Comparison of ENCODE assay signal across 37 cellular contexts in genomic region chr3:40189118-40189517, GRCh38.
"Had no signal": no experiment of that assay in that cellular context is flagged by ENCODE, and none has a peak within 500 bp of the region (broad histone marks: within the 10 kb centered on the region; RNA-seq: fewer than 3 reads in every experiment).

No MANE protein-coding gene starts in this region.

- H3K9me3 ChIP-seq: adrenal gland, ascending aorta, breast epithelium, esophagus squamous epithelium, gastroesophageal sphincter, heart right ventricle had no signal

- ATAC-seq: activated CD4-positive, alpha-beta T cell treated with anti-CD3 and anti-CD28 coated beads for 36 hours; activated CD8-positive, alpha-beta memory T cell treated with anti-CD3 and anti-CD28 coated beads, Interleukin-2, amount 10 ng/mL, durations not matched to agents 7 days and 5 days; activated CD8-positive, alpha-beta T cell treated with anti-CD3 and anti-CD28 coated beads, Interleukin-2, amount 10 ng/mL, durations not matched to agents 7 days and 5 days; activated naive CD8-positive, alpha-beta T cell treated with anti-CD3 and anti-CD28 coated beads, Interleukin-2, amount 50 U/mL, for 24 hours; gastroesophageal sphincter; T-cell had no signal

- H3K36me3 Mint-ChIP-seq: activated CD4-positive, alpha-beta memory T cell treated with anti-CD3 and anti-CD28 coated beads for 36 hours; activated CD8-positive, alpha-beta memory T cell treated with anti-CD3 and anti-CD28 coated beads, Interleukin-2, amount 10 ng/mL, durations not matched to agents 7 days and 5 days; activated naive CD4-positive, alpha-beta T cell treated with anti-CD3 and anti-CD28 coated beads, Interleukin-2, amount 50 U/mL, for 24 hours; activated naive CD8-positive, alpha-beta T cell treated with anti-CD3 and anti-CD28 coated beads for 36 hours; brain; T-cell had no signal

- H3K4me3 Mint-ChIP-seq: activated CD4-positive, alpha-beta memory T cell treated with anti-CD3 and anti-CD28 coated beads for 36 hours; activated CD4-positive, alpha-beta T cell treated with anti-CD3 and anti-CD28 coated beads for 36 hours; activated CD4-positive, alpha-beta T cell treated with anti-CD3 and anti-CD28 coated beads, Interleukin-2, amount 10 ng/mL, durations not matched to agents 24 days and 14 days; activated CD8-positive, alpha-beta memory T cell treated with anti-CD3 and anti-CD28 coated beads, Interleukin-2, amount 10 ng/mL, durations not matched to agents 7 days and 5 days; activated CD8-positive, alpha-beta T cell treated with anti-CD3 and anti-CD28 coated beads, Interleukin-2, amount 10 ng/mL, durations not matched to agents 7 days and 5 days; activated naive CD4-positive, alpha-beta T cell treated with anti-CD3 and anti-CD28 coated beads for 36 hours; activated naive CD4-positive, alpha-beta T cell treated with anti-CD3 and anti-CD28 coated beads, Interleukin-2, amount 50 U/mL, for 24 hours; activated naive CD8-positive, alpha-beta T cell treated with anti-CD3 and anti-CD28 coated beads for 36 hours; activated naive CD8-positive, alpha-beta T cell treated with anti-CD3 and anti-CD28 coated beads, Interleukin-2, amount 50 U/mL, for 24 hours; activated T-helper 1 cell treated with anti-CD3 and anti-CD28 coated beads, Interleukin-12 subunit alpha, Interleukin-12 subunit beta, Interleukin-2, Interleukin-4 antibody, amounts not matched to agents 30 ng/mL and 10 ng/mL and 1 ng/mL, durations not matched to agents 14 hours and 24 hours and 36 hours; brain; central memory CD8-positive, alpha-beta T cell; T-cell; T-helper 1 cell treated with Interleukin-12 subunit alpha and Interleukin-12 subunit beta and Interleukin-4 antibody, amounts not matched to agents 30 μg/mL and 1 μg/mL, for 36 hours; T-helper 2 cell treated with Interferon-gamma antibody and Interleukin-4, amounts not matched to agents 5 μg/mL and 100 μg/mL, for 36 hours had no signal

- H3K27ac Mint-ChIP-seq: activated CD4-positive, alpha-beta memory T cell treated with anti-CD3 and anti-CD28 coated beads for 36 hours; activated CD4-positive, alpha-beta T cell treated with anti-CD3 and anti-CD28 coated beads for 36 hours; activated CD4-positive, alpha-beta T cell treated with anti-CD3 and anti-CD28 coated beads, Interleukin-2, amount 10 ng/mL, durations not matched to agents 24 days and 14 days; activated CD8-positive, alpha-beta memory T cell treated with anti-CD3 and anti-CD28 coated beads, Interleukin-2, amount 10 ng/mL, durations not matched to agents 7 days and 5 days; activated CD8-positive, alpha-beta T cell treated with anti-CD3 and anti-CD28 coated beads, Interleukin-2, amount 10 ng/mL, durations not matched to agents 7 days and 5 days; activated naive CD4-positive, alpha-beta T cell treated with anti-CD3 and anti-CD28 coated beads for 36 hours; activated naive CD4-positive, alpha-beta T cell treated with anti-CD3 and anti-CD28 coated beads, Interleukin-2, amount 50 U/mL, for 24 hours; activated naive CD8-positive, alpha-beta T cell treated with anti-CD3 and anti-CD28 coated beads for 36 hours; activated naive CD8-positive, alpha-beta T cell treated with anti-CD3 and anti-CD28 coated beads, Interleukin-2, amount 50 U/mL, for 24 hours; activated T-helper 1 cell treated with anti-CD3 and anti-CD28 coated beads, Interleukin-12 subunit alpha, Interleukin-12 subunit beta, Interleukin-2, Interleukin-4 antibody, amounts not matched to agents 30 ng/mL and 10 ng/mL and 1 ng/mL, durations not matched to agents 14 hours and 24 hours and 36 hours; activated T-helper 2 cell treated with anti-CD3 and anti-CD28 coated beads, Interferon-gamma antibody, Interleukin-2, Interleukin-4, amounts not matched to agents 10 μg/mL and 5 μg/mL and 100 μg/mL, durations not matched to agents 14 hours and 24 hours and 36 hours; brain; T-cell; T-helper 1 cell treated with Interleukin-12 subunit alpha and Interleukin-12 subunit beta and Interleukin-4 antibody, amounts not matched to agents 30 μg/mL and 1 μg/mL, for 36 hours; T-helper 2 cell treated with Interferon-gamma antibody and Interleukin-4, amounts not matched to agents 5 μg/mL and 100 μg/mL, for 36 hours had no signal

- H3K36me3 ChIP-seq: adrenal gland, ascending aorta, breast epithelium, cardiac muscle cell, esophagus squamous epithelium, gastroesophageal sphincter, heart right ventricle, WERI-Rb-1 had no signal

- H3K4me3 ChIP-seq: adrenal gland, ascending aorta, breast epithelium, cardiac muscle cell, esophagus squamous epithelium, gastroesophageal sphincter, heart right ventricle had no signal

- H3K27me3 Mint-ChIP-seq: activated CD4-positive, alpha-beta memory T cell treated with anti-CD3 and anti-CD28 coated beads for 36 hours; activated CD4-positive, alpha-beta T cell treated with anti-CD3 and anti-CD28 coated beads for 36 hours; activated naive CD4-positive, alpha-beta T cell treated with anti-CD3 and anti-CD28 coated beads, Interleukin-2, amount 50 U/mL, for 24 hours; activated naive CD8-positive, alpha-beta T cell treated with anti-CD3 and anti-CD28 coated beads for 36 hours; activated naive CD8-positive, alpha-beta T cell treated with anti-CD3 and anti-CD28 coated beads, Interleukin-2, amount 50 U/mL, for 24 hours; brain; T-cell had no signal

- H3K4me1 Mint-ChIP-seq: activated CD4-positive, alpha-beta T cell treated with anti-CD3 and anti-CD28 coated beads for 36 hours; activated CD4-positive, alpha-beta T cell treated with anti-CD3 and anti-CD28 coated beads, Interleukin-2, amount 10 ng/mL, durations not matched to agents 24 days and 14 days; activated naive CD4-positive, alpha-beta T cell treated with anti-CD3 and anti-CD28 coated beads, Interleukin-2, amount 50 U/mL, for 24 hours; activated naive CD8-positive, alpha-beta T cell treated with anti-CD3 and anti-CD28 coated beads for 36 hours; activated naive CD8-positive, alpha-beta T cell treated with anti-CD3 and anti-CD28 coated beads, Interleukin-2, amount 50 U/mL, for 24 hours; brain; central memory CD8-positive, alpha-beta T cell; T-cell had no signal

- H3K27ac ChIP-seq: adrenal gland, ascending aorta, breast epithelium, cardiac muscle cell, epithelial cell of prostate, esophagus squamous epithelium, gastroesophageal sphincter, heart right ventricle, WERI-Rb-1 had no signal

- H3K4me1 ChIP-seq: adrenal gland, ascending aorta, breast epithelium, gastroesophageal sphincter had no signal

- H3K9me3 Mint-ChIP-seq: activated CD4-positive, alpha-beta memory T cell treated with anti-CD3 and anti-CD28 coated beads for 36 hours; activated CD4-positive, alpha-beta T cell treated with anti-CD3 and anti-CD28 coated beads, Interleukin-2, amount 10 ng/mL, durations not matched to agents 24 days and 14 days; activated naive CD4-positive, alpha-beta T cell treated with anti-CD3 and anti-CD28 coated beads for 36 hours; activated naive CD4-positive, alpha-beta T cell treated with anti-CD3 and anti-CD28 coated beads, Interleukin-2, amount 50 U/mL, for 24 hours; activated naive CD8-positive, alpha-beta T cell treated with anti-CD3 and anti-CD28 coated beads for 36 hours; activated naive CD8-positive, alpha-beta T cell treated with anti-CD3 and anti-CD28 coated beads, Interleukin-2, amount 50 U/mL, for 24 hours; activated T-helper 1 cell treated with anti-CD3 and anti-CD28 coated beads, Interleukin-12 subunit alpha, Interleukin-12 subunit beta, Interleukin-2, Interleukin-4 antibody, amounts not matched to agents 30 ng/mL and 10 ng/mL and 1 ng/mL, durations not matched to agents 14 hours and 24 hours and 36 hours; activated T-helper 2 cell treated with anti-CD3 and anti-CD28 coated beads, Interferon-gamma antibody, Interleukin-2, Interleukin-4, amounts not matched to agents 10 μg/mL and 5 μg/mL and 100 μg/mL, durations not matched to agents 14 hours and 24 hours and 36 hours; brain; central memory CD8-positive, alpha-beta T cell; T-cell; T-helper 1 cell treated with Interleukin-12 subunit alpha and Interleukin-12 subunit beta and Interleukin-4 antibody, amounts not matched to agents 30 μg/mL and 1 μg/mL, for 36 hours; T-helper 2 cell treated with Interferon-gamma antibody and Interleukin-4, amounts not matched to agents 5 μg/mL and 100 μg/mL, for 36 hours had no signal

- H3K27me3 ChIP-seq: adrenal gland, ascending aorta, breast epithelium, cardiac muscle cell, esophagus squamous epithelium, gastroesophageal sphincter, heart right ventricle had no signal

- DNase-seq: activated CD4-positive, alpha-beta memory T cell treated with anti-CD3 and anti-CD28 coated beads for 36 hours; activated CD4-positive, alpha-beta T cell treated with anti-CD3 and anti-CD28 coated beads for 36 hours; activated CD4-positive, alpha-beta T cell treated with anti-CD3 and anti-CD28 coated beads, Interleukin-2, amount 10 ng/mL, durations not matched to agents 24 days and 14 days; activated CD4-positive, CD25-positive, alpha-beta regulatory T cell; activated CD4-positive, CD25-positive, alpha-beta regulatory T cell treated with anti-CD3 and anti-CD28 coated beads, Interleukin-2, amount 50 U/mL, for 72 hours; activated CD8-positive, alpha-beta memory T cell treated with anti-CD3 and anti-CD28 coated beads, Interleukin-2, amount 50 U/mL, for 4 hours; activated CD8-positive, alpha-beta T cell treated with anti-CD3 and anti-CD28 coated beads, Interleukin-2, amount 10 ng/mL, durations not matched to agents 7 days and 5 days; activated effector memory CD4-positive, alpha-beta T cell treated with anti-CD3 and anti-CD28 coated beads, Interleukin-2, amount 50 U/mL, for 16 hours; activated naive CD4-positive, alpha-beta T cell treated with anti-CD3 and anti-CD28 coated beads for 36 hours; activated naive CD8-positive, alpha-beta T cell treated with anti-CD3 and anti-CD28 coated beads for 36 hours; activated naive CD8-positive, alpha-beta T cell treated with anti-CD3 and anti-CD28 coated beads, Interleukin-2, amount 50 U/mL, for 24 hours; activated T-cell treated with anti-CD3 and anti-CD28 coated beads, Interleukin-2, amount 50 U/mL, for 1 hour; activated T-cell treated with anti-CD3 and anti-CD28 coated beads, Interleukin-2, amount 50 U/mL, for 48 hours; adrenal gland; amygdala; cortex of kidney; dermis blood vessel endothelial cell; effector CD8-positive, alpha-beta T cell; esophagus squamous epithelium; foreskin melanocyte; heart right ventricle; T-cell; T1000; WERI-Rb-1 had no signal
